In genomic region chr16:89656435-89657121, GRCh38 we compare ENCODE assay signal across 1 cellular context.
A peak's percentile ranks its signal among the peaks of the same experiment; 100 is the strongest.
TF ChIP-seq lines count a peak whose summit lies in the region.

No MANE protein-coding gene starts in this region.

TF ChIP-seq in K562, 482 proteins besides CTCF, POLR2A, EP300 and RAD21:
- TF ChIP-seq ZNF696 (CRISPR knock-in tag; conservative IDR thresholded peaks at IDR 0.05), result no peak
- TF ChIP-seq FOXP4 (CRISPR knock-in tag; IDR thresholded peaks at IDR 0.05; ENCODE audit: borderline replicate concordance), result no peak
- no peak for TF ChIP-seq NCOR1 (IDR thresholded peaks at IDR 0.05)
- no peak for TF ChIP-seq NONO (IDR thresholded peaks at IDR 0.05; ENCODE audit: low read depth in 2 of 2, low read length in 1 of 2)
- peak; percentile 14; the same call in 1 of the 2 replicates for TF ChIP-seq ZBTB7A (IDR thresholded peaks at IDR 0.05; ENCODE audit: borderline replicate concordance, control insufficient read depth, low read depth, low read length)
- TF ChIP-seq POLR2AphosphoS5 (IDR thresholded peaks at IDR 0.05; ENCODE audit: control insufficient read depth, insufficient read depth, low read depth, low read length), result no peak
- no peak for TF ChIP-seq ZNF407 (IDR thresholded peaks at IDR 0.05; ENCODE audit: low read depth)
- 0 out of 2 replicates have a peak, but pooled peaks have one; percentile 27 for TF ChIP-seq NR2C1 (IDR thresholded peaks at IDR 0.05)
- TF ChIP-seq NR2C1 (tag; IDR thresholded peaks at IDR 0.05), result no peak
- TF ChIP-seq CTCFL (IDR thresholded peaks at IDR 0.05; ENCODE audit: borderline replicate concordance, insufficient read depth, low read depth, low read length, poor library complexity, severe bottlenecking), result no peak
- TF ChIP-seq ZFX (CRISPR knock-in tag; IDR thresholded peaks at IDR 0.05), result no peak; the same call in 1 of the 2 replicates
- no peak for TF ChIP-seq GMEB1 (CRISPR knock-in tag; IDR thresholded peaks at IDR 0.05)
- TF ChIP-seq FOXP1 (CRISPR knock-in tag; IDR thresholded peaks at IDR 0.05), result no peak
